In the genomic region with DNA sequence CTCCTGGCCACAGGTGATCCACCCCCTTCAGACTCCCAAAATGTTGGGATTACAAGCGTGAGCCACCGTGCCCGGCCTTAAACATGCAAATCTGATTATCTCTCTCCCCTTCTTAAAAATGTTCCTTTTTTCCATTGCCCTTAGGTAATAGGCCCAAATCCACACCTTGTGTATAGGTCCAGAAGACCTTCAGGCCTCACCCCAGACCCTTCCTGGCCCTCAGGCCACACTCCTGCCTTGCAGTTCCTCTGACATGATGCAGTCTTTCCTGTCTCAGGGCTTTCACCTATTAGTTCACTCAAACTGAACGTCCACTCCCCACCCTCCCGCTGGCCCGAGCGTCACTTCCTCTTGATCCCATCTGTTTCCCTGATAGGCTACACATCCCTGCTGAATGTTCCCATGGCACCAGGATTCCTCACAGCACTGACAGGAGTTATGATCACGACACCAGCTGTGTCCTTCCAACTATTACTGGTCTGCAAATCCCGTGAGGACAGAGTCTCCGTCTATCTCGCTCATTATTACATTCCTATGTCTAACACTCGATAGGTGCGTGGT, we compare ENCODE assay signal across 12 cellular contexts. TPM values are rescaled to one million over a fixed set of nuclear protein-coding genes. Genes with fewer than 3 reads are reported as not detected.
"Had no signal": no experiment of that assay in that cellular context is flagged by ENCODE, and none has a peak within 500 bp of the region (broad histone marks: within the 10 kb centered on the region; RNA-seq: fewer than 3 reads in every experiment).

No MANE protein-coding gene starts in this region.

- H3K27me3 ChIP-seq: cardiac muscle cell, colonic mucosa, ovary, thyroid gland had no signal

- H3K9me3 ChIP-seq: colonic mucosa, ovary, thyroid gland had no signal

- H3K4me1 ChIP-seq: colonic mucosa, thyroid gland had no signal

- H3K27ac Mint-ChIP-seq: activated CD4-positive, alpha-beta T cell treated with anti-CD3 and anti-CD28 coated beads for 36 hours; activated CD8-positive, alpha-beta T cell treated with anti-CD3 and anti-CD28 coated beads, Interleukin-2, amount 10 ng/mL, durations not matched to agents 7 days and 5 days had no signal

- H3K36me3 ChIP-seq: cardiac muscle cell, colonic mucosa, ovary, thyroid gland had no signal

- DNase-seq: activated CD4-positive, alpha-beta T cell treated with anti-CD3 and anti-CD28 coated beads for 36 hours; activated naive CD4-positive, alpha-beta T cell treated with Interleukin-2 at 50 U/mL for 16 hours; colonic mucosa; effector CD4-positive, alpha-beta T cell; hypothalamus; mammary epithelial cell; ovary; T-helper 9 cell; thyroid gland had no signal

- H3K27ac ChIP-seq: cardiac muscle cell, colonic mucosa, skin epidermis, thyroid gland had no signal

- H3K4me3 ChIP-seq: cardiac muscle cell, colonic mucosa, ovary, skin epidermis, thyroid gland had no signal

- H3K4me3 Mint-ChIP-seq: activated CD4-positive, alpha-beta T cell treated with anti-CD3 and anti-CD28 coated beads for 36 hours; activated CD8-positive, alpha-beta T cell treated with anti-CD3 and anti-CD28 coated beads, Interleukin-2, amount 10 ng/mL, durations not matched to agents 7 days and 5 days had no signal

RNA-seq across cellular contexts. Expression of gene DENND2A, which starts 46.4 kb away (rescaled TPM):
- total RNA-seq: activated CD4-positive, alpha-beta T cell treated with anti-CD3 and anti-CD28 coated beads for 36 hours; activated CD8-positive, alpha-beta T cell treated with anti-CD3 and anti-CD28 coated beads, Interleukin-2, amount 10 ng/mL, durations not matched to agents 7 days and 5 days had no signal
